Comparison of ENCODE assay signal across 1 cellular context in genomic region chr10:110461088-110461487, GRCh38.
TF ChIP-seq lines count a peak whose summit lies in the region.

No MANE protein-coding gene starts in this region.

TF ChIP-seq in HCT116, 20 proteins besides CTCF, POLR2A, EP300 and RAD21:
- TF ChIP-seq, protein P1, sequence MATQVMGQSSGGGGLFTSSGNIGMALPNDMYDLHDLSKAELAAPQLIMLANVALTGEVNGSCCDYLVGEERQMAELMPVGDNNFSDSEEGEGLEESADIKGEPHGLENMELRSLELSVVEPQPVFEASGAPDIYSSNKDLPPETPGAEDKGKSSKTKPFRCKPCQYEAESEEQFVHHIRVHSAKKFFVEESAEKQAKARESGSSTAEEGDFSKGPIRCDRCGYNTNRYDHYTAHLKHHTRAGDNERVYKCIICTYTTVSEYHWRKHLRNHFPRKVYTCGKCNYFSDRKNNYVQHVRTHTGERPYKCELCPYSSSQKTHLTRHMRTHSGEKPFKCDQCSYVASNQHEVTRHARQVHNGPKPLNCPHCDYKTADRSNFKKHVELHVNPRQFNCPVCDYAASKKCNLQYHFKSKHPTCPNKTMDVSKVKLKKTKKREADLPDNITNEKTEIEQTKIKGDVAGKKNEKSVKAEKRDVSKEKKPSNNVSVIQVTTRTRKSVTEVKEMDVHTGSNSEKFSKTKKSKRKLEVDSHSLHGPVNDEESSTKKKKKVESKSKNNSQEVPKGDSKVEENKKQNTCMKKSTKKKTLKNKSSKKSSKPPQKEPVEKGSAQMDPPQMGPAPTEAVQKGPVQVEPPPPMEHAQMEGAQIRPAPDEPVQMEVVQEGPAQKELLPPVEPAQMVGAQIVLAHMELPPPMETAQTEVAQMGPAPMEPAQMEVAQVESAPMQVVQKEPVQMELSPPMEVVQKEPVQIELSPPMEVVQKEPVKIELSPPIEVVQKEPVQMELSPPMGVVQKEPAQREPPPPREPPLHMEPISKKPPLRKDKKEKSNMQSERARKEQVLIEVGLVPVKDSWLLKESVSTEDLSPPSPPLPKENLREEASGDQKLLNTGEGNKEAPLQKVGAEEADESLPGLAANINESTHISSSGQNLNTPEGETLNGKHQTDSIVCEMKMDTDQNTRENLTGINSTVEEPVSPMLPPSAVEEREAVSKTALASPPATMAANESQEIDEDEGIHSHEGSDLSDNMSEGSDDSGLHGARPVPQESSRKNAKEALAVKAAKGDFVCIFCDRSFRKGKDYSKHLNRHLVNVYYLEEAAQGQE (IDR thresholded peaks at IDR 0.05; ENCODE audit: low read depth): no peak
- TF ChIP-seq CBX3 (IDR thresholded peaks at IDR 0.05; ENCODE audit: low read depth) (no peak), ZFX (IDR thresholded peaks at IDR 0.05) (no peak), JUND (IDR thresholded peaks at IDR 0.05) (no peak), CEBPB (IDR thresholded peaks at IDR 0.05; ENCODE audit: low read depth) (no peak), POLR2AphosphoS5 (IDR thresholded peaks at IDR 0.05; ENCODE audit: low read depth, low read length) (no peak)
